Comparison of ENCODE assay signal across 10 cellular contexts in genomic region chr20:57672164-57672563, GRCh38. TPM values are rescaled to one million over a fixed set of nuclear protein-coding genes. Genes with fewer than 3 reads are reported as not detected.
A peak's percentile ranks its signal among the peaks of the same experiment; 100 is the strongest.
DNase-seq lines count a peak whose midpoint lies in the region; ATAC-seq and TF ChIP-seq lines count a peak whose summit lies in the region.
"Had no signal": no experiment of that assay in that cellular context is flagged by ENCODE, and none has a peak within 500 bp of the region (broad histone marks: within the 10 kb centered on the region; RNA-seq: fewer than 3 reads in every experiment).

No MANE protein-coding gene starts in this region.

- peaks cover 2% of the 10 kb centered on the region for H3K36me3 Mint-ChIP-seq in activated naive CD4-positive, alpha-beta T cell treated with anti-CD3 and anti-CD28 coated beads, Interleukin-2, amount 50 U/mL, for 24 hours
- H3K36me3 Mint-ChIP-seq in activated naive CD4-positive, alpha-beta T cell treated with anti-CD3 and anti-CD28 coated beads, Interleukin-2, amount 50 U/mL, for 72 hours, result no peaks in the 10 kb centered on the region
- H3K36me3 Mint-ChIP-seq in nephron progenitor cell (ENCODE audit: low read depth), result no peaks in the 10 kb centered on the region
- H3K36me3 Mint-ChIP-seq in activated T-cell treated with anti-CD3 and anti-CD28 coated beads, Interleukin-2, amount 50 U/mL, for 72 hours (ENCODE audit: insufficient read depth in 2 of 2), result no peaks in the 10 kb centered on the region
- H3K36me3 Mint-ChIP-seq in activated CD4-positive, alpha-beta memory T cell treated with anti-CD3 and anti-CD28 coated beads, Interleukin-2, amount 10 ng/mL, durations not matched to agents 7 days and 5 days (ENCODE audit: low read depth), result no peaks in the 10 kb centered on the region

- no peak for DNase-seq in activated naive CD4-positive, alpha-beta T cell treated with anti-CD3 and anti-CD28 coated beads, Interleukin-2, amount 50 U/mL, for 72 hours (ENCODE audit: low spot score in 2 of 2)
- DNase-seq in ascending aorta (ENCODE audit: low spot score in 2 of 2) (peak; percentile 63 to 84), left lung (peak; percentile 71 to 84), nephron progenitor cell (no peak)
- no peak for DNase-seq in activated T-cell treated with anti-CD3 and anti-CD28 coated beads, Interleukin-2, amount 50 U/mL, for 72 hours
- DNase-seq in activated CD4-positive, alpha-beta memory T cell treated with anti-CD3 and anti-CD28 coated beads, Interleukin-2, amount 10 ng/mL, durations not matched to agents 7 days and 5 days, result no peak
- DNase-seq: mesendoderm had no signal

- CTCF ChIA-PET in activated CD4-positive, alpha-beta memory T cell treated with anti-CD3 and anti-CD28 coated beads, Interleukin-2, amount 10 ng/mL, durations not matched to agents 7 days and 5 days (lab: Charles Lee), result no interaction called here

- peaks cover 3% of the 10 kb centered on the region for H3K4me1 Mint-ChIP-seq in activated naive CD4-positive, alpha-beta T cell treated with anti-CD3 and anti-CD28 coated beads, Interleukin-2, amount 50 U/mL, for 24 hours
- peaks cover 38% of the 10 kb centered on the region for H3K4me1 Mint-ChIP-seq in nephron progenitor cell
- H3K4me1 Mint-ChIP-seq in activated T-cell treated with anti-CD3 and anti-CD28 coated beads, Interleukin-2, amount 50 U/mL, for 72 hours (ENCODE audit: low read depth), result peaks cover 11% of the 10 kb centered on the region
- no peaks in the 10 kb centered on the region for H3K4me1 Mint-ChIP-seq in activated CD4-positive, alpha-beta memory T cell treated with anti-CD3 and anti-CD28 coated beads, Interleukin-2, amount 10 ng/mL, durations not matched to agents 7 days and 5 days

- intact Hi-C loops in ascending aorta (cut with DNase I), result no loop called here
- intact Hi-C loops in left lung (cut with DNase I), result no loop called here

- peak overlapping the region in 1 of 2 donors; percentile 53 for H3K27ac ChIP-seq in ascending aorta
- peak overlapping the region in 1 of 2 donors; percentile 23 for H3K27ac ChIP-seq in left lung

- H3K4me1 ChIP-seq in ascending aorta (peaks cover 16 to 81% of the 10 kb centered on the region in 2 donors), left lung (peaks cover 17 to 31% of the 10 kb centered on the region in 2 donors)

- TF ChIP-seq CTCF in ascending aorta (IDR thresholded peaks at IDR 0.05), result no peak
- TF ChIP-seq CTCF in left lung (IDR thresholded peaks at IDR 0.05), result no peak
- no peak for TF ChIP-seq CTCF in nephron progenitor cell (IDR thresholded peaks at IDR 0.05)

- H3K9me3 Mint-ChIP-seq in activated naive CD4-positive, alpha-beta T cell treated with anti-CD3 and anti-CD28 coated beads, Interleukin-2, amount 50 U/mL, for 24 hours, result no peaks in the 10 kb centered on the region
- no peaks in the 10 kb centered on the region for H3K9me3 Mint-ChIP-seq in activated naive CD4-positive, alpha-beta T cell treated with anti-CD3 and anti-CD28 coated beads, Interleukin-2, amount 50 U/mL, for 72 hours
- no peaks in the 10 kb centered on the region for H3K9me3 Mint-ChIP-seq in nephron progenitor cell
- no peaks in the 10 kb centered on the region for H3K9me3 Mint-ChIP-seq in activated T-cell treated with anti-CD3 and anti-CD28 coated beads, Interleukin-2, amount 50 U/mL, for 72 hours
- H3K9me3 Mint-ChIP-seq in activated CD4-positive, alpha-beta memory T cell treated with anti-CD3 and anti-CD28 coated beads, Interleukin-2, amount 10 ng/mL, durations not matched to agents 7 days and 5 days, result no peaks in the 10 kb centered on the region

- H3K4me3 ChIP-seq in ascending aorta (peak overlapping the region in 1 of 2 donors; percentile 42), left lung (no peak overlapping the region)

- POLR2A ChIA-PET in activated CD4-positive, alpha-beta memory T cell treated with anti-CD3 and anti-CD28 coated beads, Interleukin-2, amount 10 ng/mL, durations not matched to agents 7 days and 5 days (lab: Charles Lee), result no interaction called here

- no peaks in the 10 kb centered on the region for H3K27me3 Mint-ChIP-seq in activated naive CD4-positive, alpha-beta T cell treated with anti-CD3 and anti-CD28 coated beads, Interleukin-2, amount 50 U/mL, for 24 hours
- H3K27me3 Mint-ChIP-seq in nephron progenitor cell (ENCODE audit: low read depth, poor library complexity), result peaks cover 18% of the 10 kb centered on the region
- H3K27me3 Mint-ChIP-seq in activated T-cell treated with anti-CD3 and anti-CD28 coated beads, Interleukin-2, amount 50 U/mL, for 72 hours (ENCODE audit: low read depth), result peaks cover 4% of the 10 kb centered on the region
- peaks cover 1% of the 10 kb centered on the region for H3K27me3 Mint-ChIP-seq in activated CD4-positive, alpha-beta memory T cell treated with anti-CD3 and anti-CD28 coated beads, Interleukin-2, amount 10 ng/mL, durations not matched to agents 7 days and 5 days

- H3K4me3 Mint-ChIP-seq in activated naive CD4-positive, alpha-beta T cell treated with anti-CD3 and anti-CD28 coated beads, Interleukin-2, amount 50 U/mL, for 24 hours, result no peak overlapping the region
- no peak overlapping the region for H3K4me3 Mint-ChIP-seq in nephron progenitor cell
- H3K4me3 Mint-ChIP-seq in activated T-cell treated with anti-CD3 and anti-CD28 coated beads, Interleukin-2, amount 50 U/mL, for 72 hours, result no peak overlapping the region
- no peak overlapping the region for H3K4me3 Mint-ChIP-seq in activated CD4-positive, alpha-beta memory T cell treated with anti-CD3 and anti-CD28 coated beads, Interleukin-2, amount 10 ng/mL, durations not matched to agents 7 days and 5 days

- H3K27me3 ChIP-seq in ascending aorta, result no peaks in the 10 kb centered on the region
- H3K27me3 ChIP-seq in left lung, result peaks cover 0 to 9% of the 10 kb centered on the region in 2 donors

- H3K36me3 ChIP-seq in ascending aorta, result no peaks in the 10 kb centered on the region
- no peaks in the 10 kb centered on the region for H3K36me3 ChIP-seq in left lung

- no peak for ATAC-seq in activated naive CD4-positive, alpha-beta T cell treated with anti-CD3 and anti-CD28 coated beads, Interleukin-2, amount 50 U/mL, for 72 hours
- ATAC-seq in left lung (peak; percentile 64), HG02798 (IDR thresholded peaks at IDR 0.05; ENCODE audit: poor library complexity, unreplicated experiment) (no peak)
- ATAC-seq in activated T-cell treated with anti-CD3 and anti-CD28 coated beads, Interleukin-2, amount 50 U/mL, for 72 hours (replicated peaks in 1 of 2), result no peak

- H3K27ac Mint-ChIP-seq in activated naive CD4-positive, alpha-beta T cell treated with anti-CD3 and anti-CD28 coated beads, Interleukin-2, amount 50 U/mL, for 24 hours, result peak overlapping the region; percentile 47
- H3K27ac Mint-ChIP-seq in activated naive CD4-positive, alpha-beta T cell treated with anti-CD3 and anti-CD28 coated beads, Interleukin-2, amount 50 U/mL, for 72 hours, result no peak overlapping the region
- H3K27ac Mint-ChIP-seq in nephron progenitor cell, result no peak overlapping the region
- no peak overlapping the region for H3K27ac Mint-ChIP-seq in activated T-cell treated with anti-CD3 and anti-CD28 coated beads, Interleukin-2, amount 50 U/mL, for 72 hours
- H3K27ac Mint-ChIP-seq in activated CD4-positive, alpha-beta memory T cell treated with anti-CD3 and anti-CD28 coated beads, Interleukin-2, amount 10 ng/mL, durations not matched to agents 7 days and 5 days, result no peak overlapping the region

- H3K9me3 ChIP-seq in ascending aorta (no peaks in the 10 kb centered on the region), left lung (no peaks in the 10 kb centered on the region)

RNA-seq across cellular contexts. Expression of gene PMEPA1, which starts 37.7 kb away (rescaled TPM):
- 1 to 10 TPM; 2.2 to 3.9 TPM for total RNA-seq in activated naive CD4-positive, alpha-beta T cell treated with anti-CD3 and anti-CD28 coated beads, Interleukin-2, amount 50 U/mL, for 72 hours
- total RNA-seq in ascending aorta, result 56.8 TPM
- 100 to 1,000 TPM in 1 of 2 donors, 10 to 100 TPM in 1; 41.0 to 109 TPM for total RNA-seq in left lung
- 1 to 10 TPM; 4.3 to 4.6 TPM for total RNA-seq in activated T-cell treated with anti-CD3 and anti-CD28 coated beads, Interleukin-2, amount 50 U/mL, for 72 hours
- total RNA-seq in activated CD4-positive, alpha-beta memory T cell treated with anti-CD3 and anti-CD28 coated beads, Interleukin-2, amount 10 ng/mL, durations not matched to agents 7 days and 5 days, result 1 to 10 TPM in 1 of 2 experiments, under 1 TPM in 1; 0.76 to 1.3 TPM

RNA-seq across cellular contexts. Expression of gene ZBP1, which starts 51.9 kb away (rescaled TPM):
- 1 to 10 TPM in 1 of 2 donors, under 1 TPM in 1; 0.16 to 1.1 TPM for total RNA-seq in activated naive CD4-positive, alpha-beta T cell treated with anti-CD3 and anti-CD28 coated beads, Interleukin-2, amount 50 U/mL, for 72 hours
- total RNA-seq in ascending aorta (not detected), left lung (1 to 10 TPM; 1.0 to 5.3 TPM)
- total RNA-seq in activated T-cell treated with anti-CD3 and anti-CD28 coated beads, Interleukin-2, amount 50 U/mL, for 72 hours, result 1 to 10 TPM in 1 of 2 donors, under 1 TPM in 1; 0.70 to 1.6 TPM
- 10 to 100 TPM; 51.9 to 57.7 TPM for total RNA-seq in activated CD4-positive, alpha-beta memory T cell treated with anti-CD3 and anti-CD28 coated beads, Interleukin-2, amount 10 ng/mL, durations not matched to agents 7 days and 5 days
- total RNA-seq: epithelial cell of proximal tubule had no signal

Comparison
In these comparisons a context has a peak if more than half of its experiments do, and no peak if none do; other contexts are left out.
1. DNase-seq: peak in ascending aorta (2 of 2) and left lung (2 of 2); none in activated naive CD4-positive, alpha-beta T cell treated with anti-CD3 and anti-CD28 coated beads, Interleukin-2, amount 50 U/mL, for 72 hours (0 of 2), nephron progenitor cell (single experiment), activated T-cell treated with anti-CD3 and anti-CD28 coated beads, Interleukin-2, amount 50 U/mL, for 72 hours (0 of 2) and activated CD4-positive, alpha-beta memory T cell treated with anti-CD3 and anti-CD28 coated beads, Interleukin-2, amount 10 ng/mL, durations not matched to agents 7 days and 5 days (single experiment).
2. RNA of gene PMEPA1, which starts 37.7 kb away (total RNA-seq): 41.0 to 109 TPM in left lung and 56.8 TPM in ascending aorta (single experiment); 4.3 to 4.6 TPM in activated T-cell treated with anti-CD3 and anti-CD28 coated beads, Interleukin-2, amount 50 U/mL, for 72 hours, 2.2 to 3.9 TPM in activated naive CD4-positive, alpha-beta T cell treated with anti-CD3 and anti-CD28 coated beads, Interleukin-2, amount 50 U/mL, for 72 hours and 0.76 to 1.3 TPM in activated CD4-positive, alpha-beta memory T cell treated with anti-CD3 and anti-CD28 coated beads, Interleukin-2, amount 10 ng/mL, durations not matched to agents 7 days and 5 days; every median in the first group is over 4 times any median in the second.
3. RNA of gene ZBP1, which starts 51.9 kb away (total RNA-seq): 51.9 to 57.7 TPM in activated CD4-positive, alpha-beta memory T cell treated with anti-CD3 and anti-CD28 coated beads, Interleukin-2, amount 10 ng/mL, durations not matched to agents 7 days and 5 days; 1.0 to 5.3 TPM in left lung, 0.70 to 1.6 TPM in activated T-cell treated with anti-CD3 and anti-CD28 coated beads, Interleukin-2, amount 50 U/mL, for 72 hours, 0.16 to 1.1 TPM in activated naive CD4-positive, alpha-beta T cell treated with anti-CD3 and anti-CD28 coated beads, Interleukin-2, amount 50 U/mL, for 72 hours and not detected in ascending aorta (single experiment); every median in the first group is over 4 times any median in the second.